20 cellular contexts compared by ENCODE assay signal in genomic region chr11:75720639-75721038, GRCh38. TPM values are rescaled to one million over a fixed set of nuclear protein-coding genes. Genes with fewer than 3 reads are reported as not detected.
"Had no signal": no experiment of that assay in that cellular context is flagged by ENCODE, and none has a peak within 500 bp of the region (broad histone marks: within the 10 kb centered on the region; RNA-seq: fewer than 3 reads in every experiment).

No MANE protein-coding gene starts in this region.

- H3K36me3 ChIP-seq: breast epithelium had no signal

- ATAC-seq: activated T-cell treated with anti-CD3 and anti-CD28 coated beads, Interleukin-2, amount 50 U/mL, for 72 hours; K562; WTC11 had no signal

- FAIRE-seq: K562, RCC 7860 had no signal

- H3K9me3 ChIP-seq: breast epithelium had no signal

- DNase-seq: activated CD4-positive, alpha-beta memory T cell treated with anti-CD3 and anti-CD28 coated beads for 36 hours; activated CD4-positive, alpha-beta T cell treated with anti-CD3 and anti-CD28 coated beads, Interleukin-2, amount 10 ng/mL, durations not matched to agents 7 days and 5 days; activated CD8-positive, alpha-beta memory T cell treated with anti-CD3 and anti-CD28 coated beads for 24 hours; activated naive CD4-positive, alpha-beta T cell; activated T-cell treated with anti-CD3 and anti-CD28 coated beads, Interleukin-2, amount 50 U/mL, for 72 hours; aorta; Kasumi-1; NCI-H1105 treated with DMSO at 0.1 percent for 48 hours; NCI-H1436 treated with DMSO at 0.1 percent for 48 hours; NCI-H187; NCI-H2081; NCI-H510A treated with DMSO at 0.1 percent for 48 hours; NCI-H69; SHP77 treated with DMSO at 0.1 percent for 48 hours had no signal

- H3K4me3 ChIP-seq: breast epithelium, K562 had no signal

- H3K27me3 ChIP-seq: breast epithelium had no signal

RNA-seq across cellular contexts. Expression of gene MOGAT2, which starts 3.0 kb away (rescaled TPM):
- total RNA-seq: activated CD4-positive, alpha-beta memory T cell treated with anti-CD3 and anti-CD28 coated beads for 36 hours; activated CD4-positive, alpha-beta T cell treated with anti-CD3 and anti-CD28 coated beads, Interleukin-2, amount 10 ng/mL, durations not matched to agents 7 days and 5 days; activated T-cell treated with anti-CD3 and anti-CD28 coated beads, Interleukin-2, amount 50 U/mL, for 72 hours; activated T-helper 2 cell treated with anti-CD3 and anti-CD28 coated beads, Interferon-gamma antibody, Interleukin-2, Interleukin-4, amounts not matched to agents 10 μg/mL and 5 μg/mL and 100 μg/mL, durations not matched to agents 14 hours and 24 hours and 36 hours; aorta; SK-MEL-5; WTC11 had no signal
- polyA plus RNA-seq: K562 had no signal

RNA-seq across cellular contexts. Expression of gene MAP6, which starts 51.8 kb away (rescaled TPM):
- total RNA-seq: K562 had no signal
- polyA plus RNA-seq: K562 had no signal
